16 cellular contexts compared by ENCODE assay signal in genomic region chr20:44314870-44315269, GRCh38. TPM values are rescaled to one million over a fixed set of nuclear protein-coding genes. Genes with fewer than 3 reads are reported as not detected.
A peak's percentile ranks its signal among the peaks of the same experiment; 100 is the strongest.
DNase-seq lines count a peak whose midpoint lies in the region; ATAC-seq and TF ChIP-seq lines count a peak whose summit lies in the region.
"Had no signal": no experiment of that assay in that cellular context is flagged by ENCODE, and none has a peak within 500 bp of the region (broad histone marks: within the 10 kb centered on the region; RNA-seq: fewer than 3 reads in every experiment).

No MANE protein-coding gene starts in this region.

- ATAC-seq in HG03432 (IDR thresholded peaks at IDR 0.05; ENCODE audit: unreplicated experiment) = no peak
- ATAC-seq: CD8-positive, alpha-beta T cell had no signal

- no peak overlapping the region for H2BK15ac ChIP-seq in H9 (ENCODE audit: low read depth, low read length)

- no peaks in the 10 kb centered on the region for H3K79me1 ChIP-seq in H9 (ENCODE audit: insufficient read depth, low read depth, low read length, poor library complexity, severe bottlenecking)

- H3K4me1 Mint-ChIP-seq in H9 = peaks cover 6 to 8% of the 10 kb centered on the region in 2 experiments

- no peak overlapping the region for H3K23ac ChIP-seq in H9 (ENCODE audit: insufficient read length, low read depth, low read length)

- H3K36me3 Mint-ChIP-seq in H9 (ENCODE audit: insufficient read depth in 1 of 3, low read depth in 3 of 3) = no peaks in the 10 kb centered on the region
- H3K36me3 Mint-ChIP-seq: CD14-positive monocyte had no signal

- H4K5ac ChIP-seq in H9 (ENCODE audit: insufficient read length, low read depth, low read length) = no peak overlapping the region

- TF ChIP-seq CTCF in H9 (conservative IDR thresholded peaks at IDR 0.05) = no peak

- no peak overlapping the region for H2BK12ac ChIP-seq in H9 (ENCODE audit: insufficient read length, low read depth, low read length)

- no peak overlapping the region for H3K4ac ChIP-seq in H9 (ENCODE audit: low read depth, low read length)

- no peaks in the 10 kb centered on the region for H4K20me1 ChIP-seq in H9 (ENCODE audit: control insufficient read depth, insufficient read depth, insufficient read length)
- H4K20me1 ChIP-seq: BLaER1 had no signal

- no peak overlapping the region for H3K4me3 Mint-ChIP-seq in H9
- H3K4me3 Mint-ChIP-seq: CD14-positive monocyte; CD8-positive, alpha-beta T cell had no signal

- H3K4me1 ChIP-seq in H9 (ENCODE audit: insufficient read depth, low read length) = no peaks in the 10 kb centered on the region
- H3K4me1 ChIP-seq: HAP-1 had no signal

- H3K27me3 Mint-ChIP-seq in H9 (ENCODE audit: low read depth) = peaks cover 25% of the 10 kb centered on the region

- no peak overlapping the region for H4K91ac ChIP-seq in H9 (ENCODE audit: insufficient read length, low read depth, low read length)

- H3K9me3 Mint-ChIP-seq in H9 = no peaks in the 10 kb centered on the region
- H3K9me3 Mint-ChIP-seq: CD8-positive, alpha-beta T cell had no signal

- no peak overlapping the region for H3T11ph ChIP-seq in H9 (ENCODE audit: low read length)

- no peak overlapping the region for H3K27ac Mint-ChIP-seq in H9
- H3K27ac Mint-ChIP-seq: CD14-positive monocyte; CD8-positive, alpha-beta T cell had no signal

- no peak overlapping the region for H2BK20ac ChIP-seq in H9 (ENCODE audit: low read depth, low read length, poor library complexity, severe bottlenecking)

- H4K8ac ChIP-seq in H9 (replicated peaks; ENCODE audit: insufficient read length, low read depth, low read length) = no peak overlapping the region

- H3K27me3 ChIP-seq in H9 (ENCODE audit: insufficient read depth, low read length) = no peaks in the 10 kb centered on the region
- H3K27me3 ChIP-seq: BLaER1 had no signal

- H3K9me3 ChIP-seq in H9 (ENCODE audit: control insufficient read depth, low read depth, low read length) = no peaks in the 10 kb centered on the region
- H3K9me3 ChIP-seq: BLaER1, HAP-1 had no signal

- H2AFZ ChIP-seq in H9 (ENCODE audit: low read length) = no peak overlapping the region

- no peak overlapping the region for H3K18ac ChIP-seq in H9 (ENCODE audit: insufficient read length, low read depth, low read length)

- no peak overlapping the region for H3K56ac ChIP-seq in H9 (ENCODE audit: insufficient read length, low read depth, low read length)

- H3K79me2 ChIP-seq in H9 (ENCODE audit: insufficient read depth, low read length) = no peaks in the 10 kb centered on the region

- DNase-seq in NCI-H748 (lab: John Stamatoyannopoulos, UW; ENCODE audit: unreplicated experiment) (peak; percentile 17), NCI-H748 treated with DMSO at 0.1 percent for 48 hours (lab: John Stamatoyannopoulos, UW) (no peak), H9 (no peak), NCI-H146 treated with DMSO at 0.1 percent for 48 hours (lab: John Stamatoyannopoulos, UW; ENCODE audit: unreplicated experiment) (peak; percentile 75), NCI-H345 treated with DMSO at 0.1 percent for 48 hours (lab: John Stamatoyannopoulos, UW; ENCODE audit: unreplicated experiment) (peak; percentile 15), NCI-H226 (no peak), kidney tubule cell (ENCODE audit: low spot score) (no peak)
- DNase-seq: 8988T; Calu3; CD8-positive, alpha-beta T cell had no signal

- no peak overlapping the region for H3K14ac ChIP-seq in H9 (ENCODE audit: insufficient read depth, low read length)

- H2AK5ac ChIP-seq in H9 (ENCODE audit: insufficient read length, low read length) = no peak overlapping the region

- H3K23me2 ChIP-seq in H9 (ENCODE audit: insufficient read length, low read depth, low read length, poor library complexity, severe bottlenecking) = peaks cover 7% of the 10 kb centered on the region

- no peak overlapping the region for H3K27ac ChIP-seq in H9 (ENCODE audit: insufficient read length, low read depth, low read length)
- H3K27ac ChIP-seq: BLaER1 had no signal

- no peak overlapping the region for H3K4me2 ChIP-seq in H9 (ENCODE audit: insufficient read depth, insufficient read length, low read length)
- H3K4me2 ChIP-seq: BLaER1 had no signal

- H3K9ac ChIP-seq in H9 (ENCODE audit: extremely low read depth, insufficient read length, low read length) = no peak overlapping the region
- H3K9ac ChIP-seq: BLaER1 had no signal

- peak overlapping the region; percentile 55 for H2BK120ac ChIP-seq in H9 (ENCODE audit: low read depth, low read length, poor library complexity, severe bottlenecking)

- H2BK5ac ChIP-seq in H9 (ENCODE audit: insufficient read length, low read length) = no peak overlapping the region

RNA-seq across cellular contexts. Expression of gene FITM2, which starts 3.9 kb away (rescaled TPM):
- total RNA-seq in H9 (2021) = 1.7 TPM in 2 replicates

RNA-seq across cellular contexts. Expression of gene R3HDML, which starts 22.0 kb away (rescaled TPM):
- not detected in 2 replicates for total RNA-seq in H9 (2021)
- total RNA-seq: A673; Calu3; CD8-positive, alpha-beta T cell; H1 had no signal

RNA-seq across cellular contexts. Expression of gene HNF4A, which starts 40.6 kb away (rescaled TPM):
- 0.04 TPM in 1 of 2 replicates, not detected in the other for total RNA-seq in H9 (2021)
- total RNA-seq: A673; CD8-positive, alpha-beta T cell; H1 had no signal

Comparison
In these comparisons a context has a peak if more than half of its experiments do, and no peak if none do; other contexts are left out.
1. DNase-seq: peak in NCI-H748 (single experiment), NCI-H146 treated with DMSO at 0.1 percent for 48 hours (single experiment) and NCI-H345 treated with DMSO at 0.1 percent for 48 hours (single experiment); none in NCI-H748 treated with DMSO at 0.1 percent for 48 hours (single experiment), H9 (single experiment), NCI-H226 (single experiment) and kidney tubule cell (single experiment).